8 cellular contexts compared by ENCODE assay signal in genomic region chrX:131068945-131069719, GRCh38. TPM values are rescaled to one million over a fixed set of nuclear protein-coding genes. Genes with fewer than 3 reads are reported as not detected.
DNase-seq lines count a peak whose midpoint lies in the region; ATAC-seq, FAIRE-seq and TF ChIP-seq lines count a peak whose summit lies in the region.

No MANE protein-coding gene starts in this region.

- no peak overlapping the region for H3K4me3 Mint-ChIP-seq in astrocyte (ENCODE audit: unreplicated experiment)

- no peak overlapping the region for H2BK15ac ChIP-seq in mesenchymal stem cell (ENCODE audit: low read depth, poor library complexity, severe bottlenecking)

- no peaks in the 10 kb centered on the region for H3K9me3 ChIP-seq in astrocyte (ENCODE audit: insufficient read depth, low read depth, low read length)
- no peaks in the 10 kb centered on the region for H3K9me3 ChIP-seq in mesenchymal stem cell (ENCODE audit: control insufficient read depth, low read length)
- H3K9me3 ChIP-seq in ascending aorta = no peaks in the 10 kb centered on the region

- no peak overlapping the region for H3K23ac ChIP-seq in mesenchymal stem cell (ENCODE audit: low read length in 2 of 2)

- H3K4me3 ChIP-seq in astrocyte (ENCODE audit: insufficient read depth, low read depth, low read length) = no peak overlapping the region
- H3K4me3 ChIP-seq in mesenchymal stem cell (ENCODE audit: insufficient read depth in 1 of 2, low read depth in 1 of 2, low read length in 2 of 2) = no peak overlapping the region
- no peak overlapping the region for H3K4me3 ChIP-seq in ascending aorta

- H3K18ac ChIP-seq in mesenchymal stem cell (ENCODE audit: low read depth in 1 of 2, low read length in 2 of 2) = no peak overlapping the region

- no peak overlapping the region for H3K14ac ChIP-seq in mesenchymal stem cell (ENCODE audit: low read length in 2 of 2)

- 7% methylated on average over 15 of the region's 26 CpGs for WGBS in mesenchymal stem cell

- no peaks in the 10 kb centered on the region for H4K20me1 ChIP-seq in astrocyte (ENCODE audit: insufficient read depth, low read length)

- intact Hi-C loops in ascending aorta (cut with DNase I) = no loop called here

- H4K91ac ChIP-seq in mesenchymal stem cell (ENCODE audit: low read length) = no peak overlapping the region

- ATAC-seq in HG03432 (IDR thresholded peaks at IDR 0.05; ENCODE audit: unreplicated experiment) = peak; percentile 62
- ATAC-seq in HG03139 (IDR thresholded peaks at IDR 0.05; ENCODE audit: unreplicated experiment) = no peak
- no peak for ATAC-seq in HG03196 (IDR thresholded peaks at IDR 0.05; ENCODE audit: unreplicated experiment)

- no peak overlapping the region for H2AFZ ChIP-seq in astrocyte (ENCODE audit: low read depth, low read length)
- no peak overlapping the region for H2AFZ ChIP-seq in mesenchymal stem cell (ENCODE audit: low read depth, low read length)

- DNase-seq in activated CD8-positive, alpha-beta memory T cell treated with anti-CD3 and anti-CD28 coated beads, Interleukin-2, amount 50 U/mL, for 48 hours = peak; percentile 57
- DNase-seq in activated CD8-positive, alpha-beta memory T cell treated with anti-CD3 and anti-CD28 coated beads, Interleukin-2, amount 50 U/mL, for 4 hours = no peak
- DNase-seq in astrocyte (ENCODE audit: low read depth) (no peak), mesenchymal stem cell (peak; percentile 32), ascending aorta (ENCODE audit: low spot score in 2 of 2) (no peak)

- H2BK12ac ChIP-seq in mesenchymal stem cell (ENCODE audit: low read length in 2 of 2) = no peak overlapping the region

- H3K4me2 ChIP-seq in astrocyte (ENCODE audit: low read length) (no peak overlapping the region), mesenchymal stem cell (ENCODE audit: low read length, poor library complexity, severe bottlenecking) (no peak overlapping the region)

- H3K27ac Mint-ChIP-seq in astrocyte (ENCODE audit: unreplicated experiment) = no peak overlapping the region

- H3K4me1 ChIP-seq in astrocyte (ENCODE audit: insufficient read depth, low read length) (no peaks in the 10 kb centered on the region), mesenchymal stem cell (ENCODE audit: control insufficient read depth, insufficient read depth, low read depth, low read length) (peaks cover 4% of the 10 kb centered on the region), ascending aorta (no peaks in the 10 kb centered on the region)

- no peaks in the 10 kb centered on the region for H3K36me3 Mint-ChIP-seq in astrocyte (ENCODE audit: low read depth, unreplicated experiment)

- H2BK120ac ChIP-seq in mesenchymal stem cell (ENCODE audit: low read depth, low read length) = no peak overlapping the region

- H3K79me1 ChIP-seq in mesenchymal stem cell (replicated peaks; ENCODE audit: low read length, poor library complexity, severe bottlenecking) = no peaks in the 10 kb centered on the region

- H3K36me3 ChIP-seq in astrocyte (ENCODE audit: insufficient read depth, low read length) (no peaks in the 10 kb centered on the region), mesenchymal stem cell (ENCODE audit: control insufficient read depth in 1 of 2, insufficient read depth in 2 of 2, low read depth in 1 of 2, low read length in 2 of 2) (no peaks in the 10 kb centered on the region), ascending aorta (no peaks in the 10 kb centered on the region)

- FAIRE-seq in astrocyte (lab: Jason Lieb, UNC) = no peak

- TF ChIP-seq CTCF in astrocyte (IDR thresholded peaks at IDR 0.05; ENCODE audit: insufficient read depth, low read depth, low read length) = peak; percentile 4
- TF ChIP-seq CTCF in ascending aorta (IDR thresholded peaks at IDR 0.05) = peak in 1 of 3 experiments; percentile 16

- no peak overlapping the region for H3K9ac ChIP-seq in astrocyte (ENCODE audit: low read length)
- H3K9ac ChIP-seq in mesenchymal stem cell (ENCODE audit: low read length) = no peak overlapping the region

- H3K79me2 ChIP-seq in astrocyte (ENCODE audit: insufficient read depth, low read length) = no peaks in the 10 kb centered on the region

- no peak overlapping the region for H3K27ac ChIP-seq in astrocyte (ENCODE audit: low read depth, low read length)
- H3K27ac ChIP-seq in mesenchymal stem cell (ENCODE audit: low read length, poor library complexity, severe bottlenecking) = no peak overlapping the region
- no peak overlapping the region for H3K27ac ChIP-seq in ascending aorta

- H4K8ac ChIP-seq in mesenchymal stem cell (ENCODE audit: low read length) = no peak overlapping the region

- H3K27me3 Mint-ChIP-seq in astrocyte (ENCODE audit: low read depth, unreplicated experiment) = peaks cover 62% of the 10 kb centered on the region

- H3K4me1 Mint-ChIP-seq in astrocyte (ENCODE audit: low read depth, unreplicated experiment) = no peaks in the 10 kb centered on the region

- no peaks in the 10 kb centered on the region for H3K9me3 Mint-ChIP-seq in astrocyte (ENCODE audit: unreplicated experiment)

- H2AK5ac ChIP-seq in mesenchymal stem cell (ENCODE audit: low read length, severe bottlenecking) = no peak overlapping the region

- peaks cover 6% of the 10 kb centered on the region for H3K27me3 ChIP-seq in astrocyte (ENCODE audit: insufficient read depth, low read length)
- peaks cover 83 to 94% of the 10 kb centered on the region in 2 experiments for H3K27me3 ChIP-seq in mesenchymal stem cell (ENCODE audit: control insufficient read depth in 1 of 2, insufficient read depth in 1 of 2, low read length in 2 of 2)
- no peaks in the 10 kb centered on the region for H3K27me3 ChIP-seq in ascending aorta

- no peak overlapping the region for H2BK5ac ChIP-seq in mesenchymal stem cell (ENCODE audit: low read depth, low read length, poor library complexity, severe bottlenecking)

- no peak overlapping the region for H3K4ac ChIP-seq in mesenchymal stem cell (ENCODE audit: low read depth in 1 of 2, low read length in 2 of 2)

RNA-seq across cellular contexts. Expression of gene ARHGAP36, which starts 11.0 kb away (rescaled TPM):
- total RNA-seq in astrocyte = not detected in 2 replicates
- polyA plus RNA-seq in mesenchymal stem cell (2013, experiment 1 of 2) = 0.06 TPM
- 0.08 TPM for polyA plus RNA-seq in mesenchymal stem cell (2013, experiment 2 of 2)
- not detected for total RNA-seq in ascending aorta

Comparison
In these comparisons a context has a peak if more than half of its experiments do, and no peak if none do; other contexts are left out.
1. DNase-seq: peak in activated CD8-positive, alpha-beta memory T cell treated with anti-CD3 and anti-CD28 coated beads, Interleukin-2, amount 50 U/mL, for 48 hours (single experiment) and mesenchymal stem cell (single experiment); none in activated CD8-positive, alpha-beta memory T cell treated with anti-CD3 and anti-CD28 coated beads, Interleukin-2, amount 50 U/mL, for 4 hours (single experiment), astrocyte (single experiment) and ascending aorta (0 of 2).